ENCODE assay signal across 8 cellular contexts in the genomic region with DNA sequence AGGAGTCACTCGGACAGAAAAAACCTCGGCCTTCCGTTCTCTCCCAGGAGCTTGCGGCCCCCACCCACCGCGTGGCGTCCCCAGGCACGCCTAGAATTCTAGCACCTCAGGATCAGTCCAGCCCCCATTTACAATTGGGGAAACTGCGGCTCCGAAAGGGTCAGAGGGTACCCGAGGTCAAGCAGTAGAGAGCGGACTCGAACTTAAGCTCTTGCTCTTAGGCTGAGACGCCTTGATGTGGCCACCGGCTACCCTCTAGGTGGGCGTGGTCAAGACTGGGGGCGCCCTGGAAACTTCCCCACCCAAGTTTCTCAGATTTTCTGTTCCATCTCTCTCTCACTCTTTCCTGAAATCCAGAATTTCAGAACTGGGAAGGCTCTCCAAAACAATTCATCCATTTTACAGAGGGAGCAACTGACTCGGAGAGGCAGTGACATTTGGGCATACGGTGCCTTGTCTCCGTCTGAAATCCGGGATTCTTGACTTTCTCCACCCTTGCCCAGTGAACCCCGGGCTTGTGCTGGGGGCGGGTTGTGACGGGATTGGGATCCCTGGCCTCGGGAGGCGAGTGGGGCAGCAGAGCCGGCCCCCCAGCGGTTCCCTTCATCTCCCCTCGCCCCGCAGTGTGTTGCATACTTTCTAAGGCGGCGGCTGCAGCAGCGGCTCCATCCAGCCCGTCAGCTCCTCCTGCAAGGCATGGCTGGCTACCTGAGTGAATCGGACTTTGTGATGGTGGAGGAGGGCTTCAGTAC. TPM values are rescaled to one million over a fixed set of nuclear protein-coding genes. Genes with fewer than 3 reads are reported as not detected.
DNase-seq lines count a peak whose midpoint lies in the region; ATAC-seq and TF ChIP-seq lines count a peak whose summit lies in the region.

No MANE protein-coding gene starts in this region.

- H3K27ac Mint-ChIP-seq in endothelial cell (ENCODE audit: unreplicated experiment) (no peak overlapping the region), neural crest cell (ENCODE audit: unreplicated experiment) (no peak overlapping the region)

- H3K27ac ChIP-seq in C4-2B (peak overlapping the region; percentile 23; the same call in 1 of the 2 replicates), OCI-LY7 (ENCODE audit: low read depth, low read length, poor library complexity, severe bottlenecking) (no peak overlapping the region)

- BruUV-seq in OCI-LY7 (replicated peaks; lab: Mats Ljungman, UMichigan): no TSS peak

- H3K36me3 Mint-ChIP-seq in endothelial cell (ENCODE audit: low read depth, unreplicated experiment) (peaks cover 6% of the 10 kb centered on the region), neural crest cell (ENCODE audit: low read depth) (no peaks in the 10 kb centered on the region)

- no peaks in the 10 kb centered on the region for H3K36me3 ChIP-seq in OCI-LY7 (ENCODE audit: insufficient read depth, low read length)

- peak overlapping the region; percentile 76 for H3K4me2 ChIP-seq in OCI-LY7 (ENCODE audit: low read length)

- no peaks in the 10 kb centered on the region for H3K9me3 ChIP-seq in OCI-LY7 (ENCODE audit: low read length)

- TF ChIP-seq CTCF in C4-2B (conservative IDR thresholded peaks at IDR 0.05) (no peak), OCI-LY7 (conservative IDR thresholded peaks at IDR 0.05; ENCODE audit: low read length) (no peak), endothelial cell (IDR thresholded peaks at IDR 0.05; ENCODE audit: unreplicated experiment) (no peak), neural crest cell (conservative IDR thresholded peaks at IDR 0.05) (no peak)

- H3K4me3 Mint-ChIP-seq in endothelial cell (ENCODE audit: unreplicated experiment) (peak overlapping the region; percentile 77), neural crest cell (peak overlapping the region; percentile 73)

- H3K79me2 ChIP-seq in OCI-LY7 (ENCODE audit: insufficient read depth, low read depth, low read length): no peaks in the 10 kb centered on the region

- peak overlapping the region; percentile 64 for H3K4me3 ChIP-seq in OCI-LY7 (ENCODE audit: low read depth, low read length, poor library complexity, severe bottlenecking)

- POLR2A ChIA-PET in OCI-LY7 (lab: Charles Lee): no interaction called here

- no peaks in the 10 kb centered on the region for H4K20me1 ChIP-seq in OCI-LY7 (ENCODE audit: insufficient read depth, low read length)

- 0 out of 2 replicates have a peak overlapping the region, but pooled peaks have one; percentile 87 for H2AFZ ChIP-seq in OCI-LY7 (ENCODE audit: low read length)

- intact Hi-C loops in OCI-LY7 (cut with micrococcal nuclease; ENCODE audit: unreplicated experiment): no loop called here

- H3K9me2 ChIP-seq in OCI-LY7 (ENCODE audit: insufficient read depth, low read length): no peaks in the 10 kb centered on the region

- CTCF ChIA-PET in OCI-LY7 (lab: Charles Lee; ENCODE audit: unreplicated experiment): no interaction called here

- H3K4me1 Mint-ChIP-seq in endothelial cell (ENCODE audit: unreplicated experiment) (peaks cover 15% of the 10 kb centered on the region), neural crest cell (peaks cover 27% of the 10 kb centered on the region)

- DNase-seq in OCI-LY7 (ENCODE audit: low spot score): no peak
- no peak for DNase-seq in endothelial cell (ENCODE audit: low spot score)
- DNase-seq in neural crest cell (ENCODE audit: low read depth, low spot score): no peak
- no peak for DNase-seq in NCI-H146 (lab: John Stamatoyannopoulos, UW)
- DNase-seq in NCI-H524 treated with DMSO at 0.1 percent for 48 hours (lab: John Stamatoyannopoulos, UW): no peak
- DNase-seq in NCI-H2171 (lab: John Stamatoyannopoulos, UW): no peak

- peaks cover 11% of the 10 kb centered on the region for H3K4me1 ChIP-seq in OCI-LY7 (ENCODE audit: insufficient read depth, low read length, poor library complexity, severe bottlenecking)

- no peaks in the 10 kb centered on the region for H3K9me3 Mint-ChIP-seq in endothelial cell (ENCODE audit: unreplicated experiment)
- H3K9me3 Mint-ChIP-seq in neural crest cell: no peaks in the 10 kb centered on the region

- no peak for ATAC-seq in HG03108 (IDR thresholded peaks at IDR 0.05; ENCODE audit: unreplicated experiment)

- H3K27me3 Mint-ChIP-seq in endothelial cell (ENCODE audit: unreplicated experiment) (peaks cover 19% of the 10 kb centered on the region), neural crest cell (ENCODE audit: low read depth) (peaks cover 20% of the 10 kb centered on the region)

RNA-seq across cellular contexts. Expression of a gene that starts 0.8 kb away (rescaled TPM):
- 0.63 and 1.3 TPM in 2 replicates for total RNA-seq in OCI-LY7 (2014; rRNA removed; shearing (Covaris generic))
- total RNA-seq in OCI-LY7 (2022) (0.27 and 0.94 TPM in 2 replicates), endothelial cell (ENCODE audit: unreplicated experiment) (1.4 TPM), neural crest cell (8.1 and 9.7 TPM in 2 replicates)

RNA-seq across cellular contexts. Expression of a gene that starts 45.0 kb away (rescaled TPM):
- 185 and 223 TPM in 2 replicates for total RNA-seq in OCI-LY7 (2014; rRNA removed; shearing (Covaris generic))
- total RNA-seq in OCI-LY7 (2022) (256 and 298 TPM in 2 replicates), endothelial cell (ENCODE audit: unreplicated experiment) (74.6 TPM), neural crest cell (134 and 135 TPM in 2 replicates)
